8 cellular contexts compared by ENCODE assay signal in genomic region chr6:37516076-37516919, GRCh38. TPM values are rescaled to one million over a fixed set of nuclear protein-coding genes. Genes with fewer than 3 reads are reported as not detected.
A peak's percentile ranks its signal among the peaks of the same experiment; 100 is the strongest.
DNase-seq lines count a peak whose midpoint lies in the region; ATAC-seq and TF ChIP-seq lines count a peak whose summit lies in the region.

No MANE protein-coding gene starts in this region.

- CTCF ChIA-PET in OCI-LY7 (lab: Charles Lee; ENCODE audit: unreplicated experiment) = interaction anchor here (0.9 kb wide), 1 partner anchor 16 kb away, joined by 5 read pairs; the partner anchor contains the start of gene CCDC167

- H4K20me1 ChIP-seq in OCI-LY7 (ENCODE audit: insufficient read depth, low read length) = no peaks in the 10 kb centered on the region

- no peak overlapping the region for H3K27ac ChIP-seq in OCI-LY7 (ENCODE audit: low read depth, low read length, poor library complexity, severe bottlenecking)
- H3K27ac ChIP-seq in left ventricle myocardium inferior (replicated peaks) = peak overlapping the region; percentile 59

- no peaks in the 10 kb centered on the region for H3K36me3 ChIP-seq in OCI-LY7 (ENCODE audit: insufficient read depth, low read length)
- H3K36me3 ChIP-seq in left ventricle myocardium inferior = no peaks in the 10 kb centered on the region

- POLR2A ChIA-PET in OCI-LY7 (lab: Charles Lee) = interaction anchor here (0.9 to 2.3 kb wide), 3 partner anchors 11 to 38 kb away, joined by 4 to 16 read pairs (median 7); partner anchors contain the start of gene CCDC167

- TF ChIP-seq CTCF in OCI-LY7 (conservative IDR thresholded peaks at IDR 0.05; ENCODE audit: low read length) (no peak), left ventricle myocardium inferior (IDR thresholded peaks at IDR 0.05; ENCODE audit: borderline replicate concordance) (no peak)

- peaks cover 57% of the 10 kb centered on the region for H3K27me3 ChIP-seq in left ventricle myocardium inferior (ENCODE audit: low read depth)

- H3K9me3 ChIP-seq in OCI-LY7 (ENCODE audit: low read length) (no peaks in the 10 kb centered on the region), left ventricle myocardium inferior (replicated peaks) (peaks cover 3% of the 10 kb centered on the region)

- peak; percentile 59 for DNase-seq in OCI-LY7 (ENCODE audit: low spot score)
- peak; percentile 86 to 87 for DNase-seq in activated T-cell treated with anti-CD3 and anti-CD28 coated beads, Interleukin-2, amount 50 U/mL, for 48 hours
- peak; percentile 31 for DNase-seq in left ventricle myocardium inferior
- peak; percentile 65 to 82 for DNase-seq in stimulated activated CD4-positive, alpha-beta T cell treated with anti-CD3 and anti-CD28 coated beads, Interleukin-2, amount 100 ng/mL, for 48 hours
- DNase-seq in glomerular visceral epithelial cell (ENCODE audit: extremely low spot score) = no peak

- peak overlapping the region; percentile 73 for H2AFZ ChIP-seq in OCI-LY7 (ENCODE audit: low read length)

- no peaks in the 10 kb centered on the region for H3K79me2 ChIP-seq in OCI-LY7 (ENCODE audit: insufficient read depth, low read depth, low read length)

- peaks cover 13% of the 10 kb centered on the region for H3K4me1 ChIP-seq in OCI-LY7 (ENCODE audit: insufficient read depth, low read length, poor library complexity, severe bottlenecking)
- H3K4me1 ChIP-seq in left ventricle myocardium inferior = peaks cover 10% of the 10 kb centered on the region

- ATAC-seq in GM18867 (IDR thresholded peaks at IDR 0.05; ENCODE audit: unreplicated experiment) = peak; percentile 66
- ATAC-seq in HG03354 (IDR thresholded peaks at IDR 0.05; ENCODE audit: poor library complexity, severe bottlenecking, unreplicated experiment) = peak; percentile 70
- ATAC-seq in HG02884 (IDR thresholded peaks at IDR 0.05; ENCODE audit: unreplicated experiment) = no peak

- BruUV-seq in OCI-LY7 (replicated peaks; lab: Mats Ljungman, UMichigan) = no TSS peak

- H3K4me3 ChIP-seq in OCI-LY7 (ENCODE audit: low read depth, low read length, poor library complexity, severe bottlenecking) (no peak overlapping the region), left ventricle myocardium inferior (no peak overlapping the region)

- intact Hi-C loops in OCI-LY7 (cut with micrococcal nuclease; ENCODE audit: unreplicated experiment) = no loop called here
- intact Hi-C loops in left ventricle myocardium inferior (cut with micrococcal nuclease) = no loop called here

- H3K4me2 ChIP-seq in OCI-LY7 (ENCODE audit: low read length) = peak overlapping the region; percentile 55

- no peaks in the 10 kb centered on the region for H3K9me2 ChIP-seq in OCI-LY7 (ENCODE audit: insufficient read depth, low read length)

RNA-seq across cellular contexts. Expression of gene CCDC167, which starts 16.6 kb away (rescaled TPM):
- 138 and 153 TPM in 2 replicates for total RNA-seq in OCI-LY7 (2014; rRNA removed; shearing (Covaris generic))
- total RNA-seq in OCI-LY7 (2022) (81.4 and 85.5 TPM in 2 replicates), left ventricle myocardium inferior (28.1 TPM)
